In the genomic region with DNA sequence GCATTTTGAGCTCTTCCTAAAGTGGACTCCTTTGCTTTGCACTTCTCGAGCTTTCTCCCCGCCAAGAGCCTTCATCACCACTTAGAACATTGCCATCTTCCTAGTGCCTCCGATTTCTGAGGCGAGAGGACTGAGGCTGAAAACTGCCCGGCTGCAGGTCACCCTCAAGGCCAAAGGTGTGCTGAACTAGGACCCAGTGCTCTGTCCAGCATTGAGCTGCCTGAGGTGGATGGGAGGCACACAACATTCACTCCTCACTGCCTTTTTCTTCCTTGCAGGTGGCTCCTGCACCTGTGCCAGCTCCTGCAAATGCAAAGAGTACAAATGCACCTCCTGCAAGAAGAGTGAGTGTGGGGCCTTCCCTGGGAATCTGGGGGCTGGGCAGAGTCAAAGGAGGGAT, we compare ENCODE assay signal across 9 cellular contexts. TPM values are rescaled to one million over a fixed set of nuclear protein-coding genes. Genes with fewer than 3 reads are reported as not detected.
DNase-seq lines count a peak whose midpoint lies in the region; ATAC-seq lines count a peak whose summit lies in the region.
"Had no signal": no experiment of that assay in that cellular context is flagged by ENCODE, and none has a peak within 500 bp of the region (broad histone marks: within the 10 kb centered on the region; RNA-seq: fewer than 3 reads in every experiment).

No MANE protein-coding gene starts in this region.

- peak overlapping the region; percentile 54 for H3K4me3 ChIP-seq in iPS-15b (ENCODE audit: low read depth, low read length)
- H3K4me3 ChIP-seq in MG63, result no peak overlapping the region

- DNase-seq in activated CD4-positive, alpha-beta T cell treated with anti-CD3 and anti-CD28 coated beads, Interleukin-2, amount 10 ng/mL, durations not matched to agents 7 days and 5 days, result no peak
- DNase-seq in activated CD4-positive, alpha-beta T cell treated with anti-CD3 and anti-CD28 coated beads for 4 hours, result no peak
- no peak for DNase-seq in activated CD4-positive, alpha-beta memory T cell treated with anti-CD3 and anti-CD28 coated beads for 36 hours
- DNase-seq in stimulated activated naive CD8-positive, alpha-beta T cell treated with anti-CD3 and anti-CD28 coated beads, Interleukin-15, amount 100 ng/mL, for 72 hours, result no peak
- DNase-seq in MG63 (no peak), NCI-H146 (lab: John Stamatoyannopoulos, UW) (no peak)

- H3K4me1 ChIP-seq in iPS-15b (ENCODE audit: control insufficient read depth, insufficient read depth, low read length), result peaks cover 3% of the 10 kb centered on the region

- CTCF ChIA-PET in activated CD4-positive, alpha-beta T cell treated with anti-CD3 and anti-CD28 coated beads, Interleukin-2, amount 10 ng/mL, durations not matched to agents 7 days and 5 days (lab: Charles Lee), result interaction anchor here (0.5 to 2.6 kb wide), 15 partner anchors 9 to 125 kb away, joined by 3 to 12 read pairs (median 4); a partner anchor contains a TSS
- CTCF ChIA-PET in activated CD4-positive, alpha-beta memory T cell treated with anti-CD3 and anti-CD28 coated beads for 36 hours (lab: Charles Lee), result interaction anchor here (0.6 to 3.2 kb wide), 21 partner anchors 9 to 210 kb away, joined by 3 to 27 read pairs (median 4); a partner anchor contains a TSS

- intact Hi-C loops in activated CD4-positive, alpha-beta memory T cell treated with anti-CD3 and anti-CD28 coated beads for 36 hours (cut with micrococcal nuclease), result loop anchor here (1.0 to 5.0 kb wide), 5 partner anchors 14 to 67 kb away; a partner anchor contains a TSS

- H3K9ac ChIP-seq in iPS-15b (ENCODE audit: low read depth, low read length), result no peak overlapping the region

- H3K9me3 ChIP-seq in iPS-15b (ENCODE audit: control insufficient read depth, insufficient read depth, low read length) (no peaks in the 10 kb centered on the region), MG63 (no peaks in the 10 kb centered on the region)

- peaks cover 68% of the 10 kb centered on the region for H3K27me3 Mint-ChIP-seq in activated CD4-positive, alpha-beta T cell treated with anti-CD3 and anti-CD28 coated beads, Interleukin-2, amount 10 ng/mL, durations not matched to agents 7 days and 5 days
- peaks cover 38% of the 10 kb centered on the region for H3K27me3 Mint-ChIP-seq in activated CD4-positive, alpha-beta memory T cell treated with anti-CD3 and anti-CD28 coated beads for 36 hours
- H3K27me3 Mint-ChIP-seq in stimulated activated naive CD8-positive, alpha-beta T cell treated with anti-CD3 and anti-CD28 coated beads, Interleukin-15, amount 100 ng/mL, for 72 hours, result peaks cover 60% of the 10 kb centered on the region

- POLR2A ChIA-PET in activated CD4-positive, alpha-beta T cell treated with anti-CD3 and anti-CD28 coated beads, Interleukin-2, amount 10 ng/mL, durations not matched to agents 7 days and 5 days (lab: Charles Lee), result no interaction called here
- POLR2A ChIA-PET in activated CD4-positive, alpha-beta memory T cell treated with anti-CD3 and anti-CD28 coated beads for 36 hours (lab: Charles Lee), result no interaction called here

- H3K4me1 Mint-ChIP-seq in activated CD4-positive, alpha-beta T cell treated with anti-CD3 and anti-CD28 coated beads, Interleukin-2, amount 10 ng/mL, durations not matched to agents 7 days and 5 days, result peaks cover 27% of the 10 kb centered on the region
- H3K4me1 Mint-ChIP-seq in activated CD4-positive, alpha-beta memory T cell treated with anti-CD3 and anti-CD28 coated beads for 36 hours (ENCODE audit: low read depth), result peaks cover 18% of the 10 kb centered on the region
- peaks cover 25% of the 10 kb centered on the region for H3K4me1 Mint-ChIP-seq in stimulated activated naive CD8-positive, alpha-beta T cell treated with anti-CD3 and anti-CD28 coated beads, Interleukin-15, amount 100 ng/mL, for 72 hours

- H3K27me3 ChIP-seq in iPS-15b (ENCODE audit: control insufficient read depth, insufficient read depth, low read length) (peaks cover 100% of the 10 kb centered on the region), MG63 (peaks cover 3% of the 10 kb centered on the region; the same call in 1 of the 2 replicates)

- no peaks in the 10 kb centered on the region for H3K9me3 Mint-ChIP-seq in activated CD4-positive, alpha-beta T cell treated with anti-CD3 and anti-CD28 coated beads, Interleukin-2, amount 10 ng/mL, durations not matched to agents 7 days and 5 days
- H3K9me3 Mint-ChIP-seq in activated CD4-positive, alpha-beta memory T cell treated with anti-CD3 and anti-CD28 coated beads for 36 hours, result no peaks in the 10 kb centered on the region
- no peaks in the 10 kb centered on the region for H3K9me3 Mint-ChIP-seq in stimulated activated naive CD8-positive, alpha-beta T cell treated with anti-CD3 and anti-CD28 coated beads, Interleukin-15, amount 100 ng/mL, for 72 hours

- ATAC-seq in stimulated activated naive CD8-positive, alpha-beta T cell treated with anti-CD3 and anti-CD28 coated beads, Interleukin-15, amount 100 ng/mL, for 72 hours, result peak; percentile 1
- no peak for ATAC-seq in HG03442 (IDR thresholded peaks at IDR 0.05; ENCODE audit: unreplicated experiment)

- no peaks in the 10 kb centered on the region for H3K36me3 Mint-ChIP-seq in activated CD4-positive, alpha-beta T cell treated with anti-CD3 and anti-CD28 coated beads, Interleukin-2, amount 10 ng/mL, durations not matched to agents 7 days and 5 days (ENCODE audit: low read depth)
- no peaks in the 10 kb centered on the region for H3K36me3 Mint-ChIP-seq in activated CD4-positive, alpha-beta memory T cell treated with anti-CD3 and anti-CD28 coated beads for 36 hours

- H3K36me3 ChIP-seq in iPS-15b (ENCODE audit: control insufficient read depth, insufficient read depth, low read length), result no peaks in the 10 kb centered on the region
- no peaks in the 10 kb centered on the region; the same call in 1 of the 2 replicates for H3K36me3 ChIP-seq in MG63

- H3K4me3 Mint-ChIP-seq in activated CD4-positive, alpha-beta T cell treated with anti-CD3 and anti-CD28 coated beads, Interleukin-2, amount 10 ng/mL, durations not matched to agents 7 days and 5 days, result peak overlapping the region; percentile 63
- H3K4me3 Mint-ChIP-seq in activated CD4-positive, alpha-beta memory T cell treated with anti-CD3 and anti-CD28 coated beads for 36 hours, result peak overlapping the region; percentile 54
- H3K4me3 Mint-ChIP-seq in stimulated activated naive CD8-positive, alpha-beta T cell treated with anti-CD3 and anti-CD28 coated beads, Interleukin-15, amount 100 ng/mL, for 72 hours, result peak overlapping the region; percentile 75 to 83

- no peak overlapping the region for H3K27ac Mint-ChIP-seq in activated CD4-positive, alpha-beta T cell treated with anti-CD3 and anti-CD28 coated beads, Interleukin-2, amount 10 ng/mL, durations not matched to agents 7 days and 5 days
- no peak overlapping the region for H3K27ac Mint-ChIP-seq in activated CD4-positive, alpha-beta memory T cell treated with anti-CD3 and anti-CD28 coated beads for 36 hours
- H3K27ac Mint-ChIP-seq in stimulated activated naive CD8-positive, alpha-beta T cell treated with anti-CD3 and anti-CD28 coated beads, Interleukin-15, amount 100 ng/mL, for 72 hours, result peak overlapping the region; percentile 80 to 85

RNA-seq across cellular contexts. Expression of a gene that starts 5.4 kb away (rescaled TPM):
- not detected for total RNA-seq in activated CD4-positive, alpha-beta T cell treated with anti-CD3 and anti-CD28 coated beads, Interleukin-2, amount 10 ng/mL, durations not matched to agents 7 days and 5 days
- under 1 TPM in 1 of 2 experiments, not detected in 1; 0.94 TPM for total RNA-seq in activated CD4-positive, alpha-beta memory T cell treated with anti-CD3 and anti-CD28 coated beads for 36 hours
- total RNA-seq in MG63 (2014; rRNA removed; shearing (Covaris generic); ENCODE audit: low replicate concordance), result not detected in 2 replicates

RNA-seq across cellular contexts. Expression of a gene that starts 7.9 kb away (rescaled TPM):
- total RNA-seq in activated CD4-positive, alpha-beta T cell treated with anti-CD3 and anti-CD28 coated beads, Interleukin-2, amount 10 ng/mL, durations not matched to agents 7 days and 5 days, result not detected
- total RNA-seq in activated CD4-positive, alpha-beta memory T cell treated with anti-CD3 and anti-CD28 coated beads for 36 hours, result not detected
- total RNA-seq in MG63 (2014; rRNA removed; shearing (Covaris generic); ENCODE audit: low replicate concordance), result not detected in 2 replicates
- total RNA-seq: RPMI7951 had no signal

RNA-seq across cellular contexts. Expression of a gene that starts 11.4 kb away (rescaled TPM):
- not detected for total RNA-seq in activated CD4-positive, alpha-beta T cell treated with anti-CD3 and anti-CD28 coated beads, Interleukin-2, amount 10 ng/mL, durations not matched to agents 7 days and 5 days
- not detected for total RNA-seq in activated CD4-positive, alpha-beta memory T cell treated with anti-CD3 and anti-CD28 coated beads for 36 hours
- 5.2 and 26.7 TPM in 2 replicates for total RNA-seq in MG63 (2014; rRNA removed; shearing (Covaris generic); ENCODE audit: low replicate concordance)

RNA-seq across cellular contexts. Expression of a gene that starts 13.9 kb away (rescaled TPM):
- total RNA-seq in activated CD4-positive, alpha-beta T cell treated with anti-CD3 and anti-CD28 coated beads, Interleukin-2, amount 10 ng/mL, durations not matched to agents 7 days and 5 days, result 10 to 100 TPM; 19.6 to 24.3 TPM
- 1 to 10 TPM; 8.5 to 9.2 TPM for total RNA-seq in activated CD4-positive, alpha-beta memory T cell treated with anti-CD3 and anti-CD28 coated beads for 36 hours
- total RNA-seq in MG63 (2014; rRNA removed; shearing (Covaris generic); ENCODE audit: low replicate concordance), result not detected in 2 replicates

RNA-seq across cellular contexts. Expression of a gene that starts 18.3 kb away (rescaled TPM):
- total RNA-seq in activated CD4-positive, alpha-beta T cell treated with anti-CD3 and anti-CD28 coated beads, Interleukin-2, amount 10 ng/mL, durations not matched to agents 7 days and 5 days, result 100 to 1,000 TPM; 100 to 154 TPM
- total RNA-seq in activated CD4-positive, alpha-beta memory T cell treated with anti-CD3 and anti-CD28 coated beads for 36 hours, result 1 to 10 TPM; 4.4 to 4.8 TPM
- 49.5 and 203 TPM in 2 replicates for total RNA-seq in MG63 (2014; rRNA removed; shearing (Covaris generic); ENCODE audit: low replicate concordance)

Comparison
In these comparisons a context has a peak if more than half of its experiments do, and no peak if none do; other contexts are left out.
1. H3K27ac Mint-ChIP-seq: peak in stimulated activated naive CD8-positive, alpha-beta T cell treated with anti-CD3 and anti-CD28 coated beads, Interleukin-15, amount 100 ng/mL, for 72 hours (2 of 2); none in activated CD4-positive, alpha-beta T cell treated with anti-CD3 and anti-CD28 coated beads, Interleukin-2, amount 10 ng/mL, durations not matched to agents 7 days and 5 days (single experiment) and activated CD4-positive, alpha-beta memory T cell treated with anti-CD3 and anti-CD28 coated beads for 36 hours (single experiment).
2. Peak in every context shown above with its lines, with median percentiles within 50 percentile points of each other: H3K4me3 Mint-ChIP-seq.